8 cellular contexts compared by ENCODE assay signal in the genomic region with DNA sequence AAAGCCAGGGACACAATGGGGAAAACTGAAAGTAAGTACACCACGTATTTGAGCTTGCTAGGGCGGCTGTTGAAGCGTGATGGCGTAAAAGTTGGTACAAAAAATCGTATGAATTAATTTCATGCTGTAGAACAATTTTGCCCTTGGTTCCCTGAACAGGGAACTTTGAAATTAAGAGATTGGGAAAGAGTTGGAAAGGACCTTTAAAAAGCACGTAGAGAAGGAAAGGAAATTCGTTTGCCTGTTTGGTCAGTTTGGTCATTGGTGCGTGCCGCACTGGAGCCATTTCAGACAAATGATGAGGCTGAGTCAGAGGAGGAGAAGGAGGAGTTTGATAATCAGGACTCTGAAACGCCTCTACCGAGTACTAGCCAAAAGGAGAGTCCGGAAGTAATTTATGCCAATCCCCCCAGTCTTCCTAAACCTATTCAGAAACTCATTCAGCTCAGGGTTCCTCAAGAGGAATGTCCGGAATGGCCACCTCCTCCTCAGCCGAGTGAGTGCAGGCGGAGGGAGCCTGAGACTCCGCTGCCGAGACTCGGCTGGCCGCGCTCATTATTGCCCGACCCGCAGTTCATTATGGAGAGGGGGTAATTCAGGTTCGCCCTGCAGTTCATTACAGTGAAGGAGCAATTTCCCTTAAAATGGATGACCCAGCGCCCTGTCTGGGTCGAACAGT. TPM values are rescaled to one million over a fixed set of nuclear protein-coding genes. Genes with fewer than 3 reads are reported as not detected.
DNase-seq lines count a peak whose midpoint lies in the region; ATAC-seq, FAIRE-seq and TF ChIP-seq lines count a peak whose summit lies in the region.

No MANE protein-coding gene starts in this region.

- intact Hi-C loops in body of pancreas (cut with DNase I): no loop called here

- H3K4me3 ChIP-seq in body of pancreas (peak overlapping the region; percentile 2 to 28), iPS-11a (ENCODE audit: low read depth, low read length) (peak overlapping the region; percentile 76), skeletal muscle satellite cell (ENCODE audit: low read length) (peak overlapping the region; percentile 83)

- H3K36me3 ChIP-seq in body of pancreas (replicated peaks in 1 of 2; ENCODE audit: insufficient read depth in 1 of 2, low read depth in 2 of 2) (no peaks in the 10 kb centered on the region), skeletal muscle satellite cell (ENCODE audit: insufficient read depth, low read length) (no peaks in the 10 kb centered on the region)

- H3K27ac ChIP-seq in body of pancreas: peak overlapping the region in 3 of 4 donors; percentile 61 to 72 (median 62)

- peak overlapping the region; percentile 79 for H3K4me2 ChIP-seq in skeletal muscle satellite cell (ENCODE audit: low read length)

- TF ChIP-seq CTCF in body of pancreas (IDR thresholded peaks at IDR 0.05): no peak

- WGBS in body of pancreas, 2 donors: 0% methylated on average over 25 of the region's 25 CpGs

- H3K9me3 ChIP-seq in body of pancreas (no peaks in the 10 kb centered on the region), skeletal muscle satellite cell (replicated peaks; ENCODE audit: low read length) (no peaks in the 10 kb centered on the region)

- peak; percentile 81 for ATAC-seq in GM21515 (IDR thresholded peaks at IDR 0.05; ENCODE audit: unreplicated experiment)
- peak; percentile 88 for ATAC-seq in body of pancreas

- H3K4me1 ChIP-seq in body of pancreas (peaks cover 9% of the 10 kb centered on the region), skeletal muscle satellite cell (ENCODE audit: control insufficient read depth, insufficient read depth, low read length) (no peaks in the 10 kb centered on the region)

- H3K27me3 ChIP-seq in body of pancreas (no peaks in the 10 kb centered on the region), skeletal muscle satellite cell (ENCODE audit: control insufficient read depth, insufficient read depth, low read length) (no peaks in the 10 kb centered on the region)

- no peak for FAIRE-seq in HTR-8/SVneo (lab: Jason Lieb, UNC)

- DNase-seq in ELR (ENCODE audit: low read depth) (peak; percentile 84), HTR-8/SVneo (ENCODE audit: insufficient read length, low spot score) (peak; percentile 63), SKM-1 treated with dmso at 0.1 percent for 144 hours (lab: John Stamatoyannopoulos, UW; ENCODE audit: unreplicated experiment) (peak; percentile 78), body of pancreas (peak; percentile 46 to 60 (median 56)), NCI-H2029 (lab: John Stamatoyannopoulos, UW) (no peak)

- peak in 1 of 3 donors; percentile 37 for TF ChIP-seq POLR2A in body of pancreas (IDR thresholded peaks at IDR 0.05)

- peak overlapping the region; percentile 74 for H3K9ac ChIP-seq in skeletal muscle satellite cell (ENCODE audit: low read depth, low read length)

RNA-seq across cellular contexts. Expression of gene PRSS16, which starts 59.2 kb away (rescaled TPM):
- total RNA-seq in body of pancreas: 10 to 100 TPM; 10.9 to 43.8 TPM
- total RNA-seq in skeletal muscle satellite cell (2012; rRNA removed): 0.76 TPM in 1 of 2 replicates, not detected in the other

Comparison
In these comparisons a context has a peak if more than half of its experiments do, and no peak if none do; other contexts are left out.
1. H3K4me3 ChIP-seq: peak in every context shown above with its lines; median percentile 83 in skeletal muscle satellite cell; 76 in iPS-11a; 15 in body of pancreas.